In genomic region chr3:59982510-59982909, GRCh38 we compare ENCODE assay signal across 19 cellular contexts.
"Had no signal": no experiment of that assay in that cellular context is flagged by ENCODE, and none has a peak within 500 bp of the region (broad histone marks: within the 10 kb centered on the region; RNA-seq: fewer than 3 reads in every experiment).

No MANE protein-coding gene starts in this region.

- H3K36me3 Mint-ChIP-seq: mesothelial cell of epicardium; stimulated activated effector memory CD8-positive, alpha-beta T cell treated with anti-CD3 and anti-CD28 coated beads, Interleukin-12 subunit alpha, Interleukin-12 subunit beta, amount 100 ng/mL, for 72 hours; type B pancreatic cell had no signal

- H3K27ac Mint-ChIP-seq: endodermal cell; mesothelial cell of epicardium; stimulated activated effector memory CD8-positive, alpha-beta T cell treated with anti-CD3 and anti-CD28 coated beads, Interleukin-12 subunit alpha, Interleukin-12 subunit beta, amount 100 ng/mL, for 72 hours; type B pancreatic cell had no signal

- H3K4me1 ChIP-seq: psoas muscle, right lobe of liver, suprapubic skin, thyroid gland, uterus had no signal

- ATAC-seq: heart left ventricle; psoas muscle; right lobe of liver; stimulated activated effector memory CD8-positive, alpha-beta T cell treated with anti-CD3 and anti-CD28 coated beads, Interleukin-12 subunit alpha, Interleukin-12 subunit beta, amount 100 ng/mL, for 72 hours; stimulated activated naive CD8-positive, alpha-beta T cell treated with anti-CD3 and anti-CD28 coated beads, Interleukin-15, Interleukin-2, amounts not matched to agents 100 U/mL and 50 U/mL, for 24 hours had no signal

- H3K9me3 Mint-ChIP-seq: endodermal cell; stimulated activated effector memory CD8-positive, alpha-beta T cell treated with anti-CD3 and anti-CD28 coated beads, Interleukin-12 subunit alpha, Interleukin-12 subunit beta, amount 100 ng/mL, for 72 hours had no signal

- H3K27me3 ChIP-seq: heart left ventricle, neutrophil, right lobe of liver, suprapubic skin, thyroid gland, uterus had no signal

- H3K36me3 ChIP-seq: heart left ventricle, neutrophil, right lobe of liver, suprapubic skin, thyroid gland, uterus had no signal

- H3K27ac ChIP-seq: heart left ventricle, neutrophil, psoas muscle, right lobe of liver, suprapubic skin, thyroid gland, uterus had no signal

- H3K4me1 Mint-ChIP-seq: mesothelial cell of epicardium had no signal

- H3K4me3 ChIP-seq: heart left ventricle, psoas muscle, right lobe of liver, suprapubic skin, thyroid gland, uterus had no signal

- DNase-seq: dermis blood vessel endothelial cell; endodermal cell; foreskin melanocyte; heart left ventricle; hippocampal formation; kidney glomerular epithelial cell; psoas muscle; retina; right lobe of liver; stimulated activated CD4-positive, alpha-beta T cell treated with anti-CD3 and anti-CD28 coated beads, Interleukin-4, amount 100 ng/mL, for 1 hour; stimulated activated CD8-positive, alpha-beta memory T cell treated with anti-CD3 and anti-CD28 coated beads, Interleukin-4, amount 100 ng/mL, for 48 hours; stimulated activated naive CD8-positive, alpha-beta T cell treated with anti-CD3 and anti-CD28 coated beads, Interleukin-15, Interleukin-2, amounts not matched to agents 100 U/mL and 50 U/mL, for 24 hours; thyroid gland; uterus had no signal

- H3K4me3 Mint-ChIP-seq: endodermal cell; mesothelial cell of epicardium; stimulated activated effector memory CD8-positive, alpha-beta T cell treated with anti-CD3 and anti-CD28 coated beads, Interleukin-12 subunit alpha, Interleukin-12 subunit beta, amount 100 ng/mL, for 72 hours; type B pancreatic cell had no signal

- H3K9me3 ChIP-seq: heart left ventricle, neutrophil, psoas muscle, right lobe of liver, suprapubic skin, thyroid gland, uterus had no signal
